In the genomic region with DNA sequence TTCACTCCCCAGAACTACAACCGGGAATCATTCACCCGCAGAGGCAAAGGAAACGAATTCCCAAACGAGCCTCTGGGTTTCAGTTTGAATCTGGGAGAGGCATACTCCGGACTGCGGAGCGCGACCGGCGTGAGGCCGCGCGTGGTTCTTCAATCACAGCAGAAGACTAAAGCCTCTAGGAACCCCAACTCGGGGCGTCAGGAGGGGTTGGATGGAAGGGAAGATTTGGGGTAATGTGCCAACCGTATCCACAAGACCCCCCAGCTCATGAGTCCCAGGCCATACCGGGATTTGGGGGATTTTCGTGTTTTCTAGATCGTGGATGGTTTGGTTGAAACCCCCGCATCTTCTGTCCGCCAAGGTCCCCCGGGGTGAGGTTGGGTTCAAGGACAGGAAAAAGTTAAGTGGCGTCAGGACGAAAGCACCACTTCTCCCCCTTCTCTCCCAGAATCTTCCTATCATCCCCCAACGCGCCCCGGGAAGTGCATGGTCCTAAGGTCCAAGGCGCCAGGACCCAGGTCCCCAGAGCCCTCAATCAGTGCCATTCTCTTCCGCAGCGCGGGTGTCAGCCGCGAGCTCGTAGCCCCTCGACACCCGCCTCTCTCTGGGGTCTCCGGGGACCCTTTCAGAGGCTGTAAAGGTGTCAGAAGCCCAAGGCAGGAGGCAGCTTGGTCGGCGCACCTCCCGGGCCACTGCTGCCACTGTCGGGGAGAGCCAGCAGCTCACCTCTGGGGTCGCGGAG, we compare ENCODE assay signal across 8 cellular contexts. TPM values are rescaled to one million over a fixed set of nuclear protein-coding genes. Genes with fewer than 3 reads are reported as not detected.
DNase-seq lines count a peak whose midpoint lies in the region; ATAC-seq and TF ChIP-seq lines count a peak whose summit lies in the region.

No MANE protein-coding gene starts in this region.

- no peak for TF ChIP-seq CTCF in esophagus squamous epithelium (IDR thresholded peaks at IDR 0.05)

- H3K36me3 ChIP-seq in esophagus squamous epithelium = no peaks in the 10 kb centered on the region
- H3K36me3 ChIP-seq in neuron (ENCODE audit: insufficient read depth, low read length) = no peaks in the 10 kb centered on the region

- intact Hi-C loops in esophagus squamous epithelium (cut with DNase I) = loop anchor here (10.0 kb wide), 1 partner anchor 491 kb away; no protein-coding TSS in a partner anchor

- TF ChIP-seq POLR2A in esophagus squamous epithelium (IDR thresholded peaks at IDR 0.05) = no peak

- H3K27ac Mint-ChIP-seq in T-cell = peak overlapping the region in 1 of 2 donors; percentile 46

- H3K36me3 Mint-ChIP-seq in T-cell = no peaks in the 10 kb centered on the region

- H3K4me1 Mint-ChIP-seq in T-cell = peaks cover 34 to 42% (median 36%) of the 10 kb centered on the region in 3 donors

- peak overlapping the region; percentile 93 for H2AFZ ChIP-seq in neuron (ENCODE audit: low read depth, low read length)

- peak overlapping the region; percentile 54 to 83 (median 70) for H3K4me3 ChIP-seq in esophagus squamous epithelium
- H3K4me3 ChIP-seq in neuron (ENCODE audit: low read length) = peak overlapping the region; percentile 77

- CTCF ChIA-PET in T-cell (lab: Charles Lee) = interaction anchor here (0.5 to 3.8 kb wide), 6 partner anchors 24 to 637 kb away, joined by 3 to 23 read pairs (median 3); no protein-coding TSS in a partner anchor

- H3K9me3 ChIP-seq in esophagus squamous epithelium (no peaks in the 10 kb centered on the region), neuron (ENCODE audit: low read length) (no peaks in the 10 kb centered on the region)

- POLR2A ChIA-PET in T-cell (lab: Charles Lee) = no interaction called here

- ATAC-seq in T-cell (replicated peaks in 1 of 4) = no peak
- ATAC-seq in GM21576 (IDR thresholded peaks at IDR 0.05; ENCODE audit: unreplicated experiment) = no peak
- no peak for ATAC-seq in GM18519 (IDR thresholded peaks at IDR 0.05; ENCODE audit: low FRiP score, unreplicated experiment)
- no peak for ATAC-seq in GM19351 (IDR thresholded peaks at IDR 0.05; ENCODE audit: unreplicated experiment)

- H3K27me3 ChIP-seq in esophagus squamous epithelium (peaks cover 10 to 91% (median 13%) of the 10 kb centered on the region in 4 donors), neuron (ENCODE audit: insufficient read depth, low read length) (peaks cover 74% of the 10 kb centered on the region)

- H3K4me3 Mint-ChIP-seq in T-cell = peak overlapping the region; percentile 75 to 82 (median 82)

- WGBS in esophagus squamous epithelium, 2 donors = 3 to 17% methylated on average over 6 to 8 of the region's 43 CpGs

- no peaks in the 10 kb centered on the region for H3K9me3 Mint-ChIP-seq in T-cell

- H3K27ac ChIP-seq in esophagus squamous epithelium = peak overlapping the region; percentile 77 to 93 (median 82)

- DNase-seq in COLO668 (lab: John Stamatoyannopoulos, UW; ENCODE audit: unreplicated experiment) = peak; percentile 24
- peak in 4 of 34 experiments; percentile 4 to 20 (median 8) for DNase-seq in T-cell
- no peak for DNase-seq in esophagus squamous epithelium (lab: John Stamatoyannopoulos, UW)
- no peak for DNase-seq in H4 (ENCODE audit: low spot score)

- H3K4me1 ChIP-seq in esophagus squamous epithelium = peaks cover 29 to 62% (median 36%) of the 10 kb centered on the region in 3 donors
- peaks cover 21% of the 10 kb centered on the region for H3K4me1 ChIP-seq in neuron (ENCODE audit: insufficient read depth, low read length)

- peaks cover 43 to 63% of the 10 kb centered on the region in 2 donors for H3K27me3 Mint-ChIP-seq in T-cell

RNA-seq across cellular contexts. Expression of gene MKX, which starts 1.7 kb away (rescaled TPM):
- total RNA-seq in T-cell = under 1 TPM in 1 of 5 donors, not detected in 4; 0.16 TPM
- 1 to 10 TPM in 2 of 4 donors, under 1 TPM in 2; 0.19 to 3.3 (median 1.4) TPM for total RNA-seq in esophagus squamous epithelium
- not detected in 2 replicates for total RNA-seq in H4 (2014; rRNA removed; shearing (Covaris generic))
